18 cellular contexts compared by ENCODE assay signal in the genomic region with DNA sequence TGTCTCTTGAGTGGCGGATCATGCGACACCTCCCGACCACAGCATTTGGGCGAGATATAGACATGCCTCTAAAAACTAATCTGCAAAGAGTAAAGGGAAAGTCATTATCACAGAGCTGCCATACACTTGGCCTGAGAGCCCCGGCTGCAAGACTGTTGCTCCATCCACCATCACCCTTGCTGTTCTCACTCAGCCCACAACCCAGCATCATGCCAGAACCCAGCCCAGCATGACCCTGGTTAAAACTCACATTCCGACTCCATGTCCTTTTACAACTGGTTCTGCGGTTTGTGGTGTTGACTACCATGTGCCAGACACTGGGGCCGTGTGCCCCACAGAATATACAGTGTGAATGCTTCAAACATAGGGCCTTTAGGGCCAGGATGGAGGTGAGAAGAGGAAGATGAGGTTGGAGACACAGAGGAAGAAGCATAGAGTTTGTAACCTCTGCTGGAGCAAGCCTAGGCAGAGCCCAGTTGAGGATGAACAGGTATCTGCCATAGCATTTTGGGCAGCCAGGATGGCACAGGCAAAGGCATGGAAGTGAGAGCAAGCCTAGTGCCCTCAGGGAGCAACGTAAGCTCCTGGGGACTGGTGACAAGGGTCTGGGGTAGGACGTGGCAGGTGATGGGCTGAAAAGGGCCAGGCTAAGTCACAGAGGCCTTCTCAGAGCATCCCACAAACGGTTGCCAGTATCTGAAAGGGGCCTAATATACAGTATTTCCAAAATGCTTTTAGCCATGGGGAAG. TPM values are rescaled to one million over a fixed set of nuclear protein-coding genes. Genes with fewer than 3 reads are reported as not detected.
DNase-seq lines count a peak whose midpoint lies in the region; ATAC-seq and TF ChIP-seq lines count a peak whose summit lies in the region.
"Had no signal": no experiment of that assay in that cellular context is flagged by ENCODE, and none has a peak within 500 bp of the region (broad histone marks: within the 10 kb centered on the region; RNA-seq: fewer than 3 reads in every experiment).

No MANE protein-coding gene starts in this region.

- no peaks in the 10 kb centered on the region for H3K9me3 Mint-ChIP-seq in activated naive CD4-positive, alpha-beta T cell treated with anti-CD3 and anti-CD28 coated beads, Interleukin-2, amount 50 U/mL, for 24 hours
- no peaks in the 10 kb centered on the region for H3K9me3 Mint-ChIP-seq in activated naive CD4-positive, alpha-beta T cell treated with anti-CD3 and anti-CD28 coated beads, Interleukin-2, amount 10 ng/mL, durations not matched to agents 7 days and 5 days
- no peaks in the 10 kb centered on the region for H3K9me3 Mint-ChIP-seq in endothelial cell (ENCODE audit: unreplicated experiment)
- H3K9me3 Mint-ChIP-seq in type B pancreatic cell, result no peaks in the 10 kb centered on the region
- H3K9me3 Mint-ChIP-seq: activated CD4-positive, alpha-beta T cell treated with anti-CD3 and anti-CD28 coated beads, Interleukin-2, amount 10 ng/mL, durations not matched to agents 7 days and 5 days; CD8-positive, alpha-beta T cell had no signal

- H3K36me3 Mint-ChIP-seq in activated naive CD4-positive, alpha-beta T cell treated with anti-CD3 and anti-CD28 coated beads, Interleukin-2, amount 50 U/mL, for 24 hours, result peaks cover 4% of the 10 kb centered on the region
- peaks cover 40% of the 10 kb centered on the region for H3K36me3 Mint-ChIP-seq in activated naive CD4-positive, alpha-beta T cell treated with anti-CD3 and anti-CD28 coated beads, Interleukin-2, amount 10 ng/mL, durations not matched to agents 7 days and 5 days
- H3K36me3 Mint-ChIP-seq in endothelial cell (ENCODE audit: low read depth, unreplicated experiment) (peaks cover 25% of the 10 kb centered on the region), type B pancreatic cell (peaks cover 20% of the 10 kb centered on the region)

- no peak for TF ChIP-seq CTCF in RWPE1 (conservative IDR thresholded peaks at IDR 0.05; ENCODE audit: low read depth)
- TF ChIP-seq CTCF in endothelial cell (IDR thresholded peaks at IDR 0.05; ENCODE audit: unreplicated experiment), result no peak
- TF ChIP-seq CTCF in type B pancreatic cell (conservative IDR thresholded peaks at IDR 0.05), result no peak
- TF ChIP-seq CTCF in GM10266 (IDR thresholded peaks at IDR 0.05; ENCODE audit: control insufficient read depth, insufficient read depth, low read depth, missing control alignments), result no peak

- H3K4me1 Mint-ChIP-seq in activated naive CD4-positive, alpha-beta T cell treated with anti-CD3 and anti-CD28 coated beads, Interleukin-2, amount 50 U/mL, for 24 hours, result peaks cover 25% of the 10 kb centered on the region
- peaks cover 29% of the 10 kb centered on the region for H3K4me1 Mint-ChIP-seq in activated naive CD4-positive, alpha-beta T cell treated with anti-CD3 and anti-CD28 coated beads, Interleukin-2, amount 10 ng/mL, durations not matched to agents 7 days and 5 days
- H3K4me1 Mint-ChIP-seq in endothelial cell (ENCODE audit: unreplicated experiment), result peaks cover 15% of the 10 kb centered on the region
- H3K4me1 Mint-ChIP-seq in type B pancreatic cell (ENCODE audit: unreplicated experiment), result peaks cover 9% of the 10 kb centered on the region

- POLR2A ChIA-PET in RWPE1 (lab: Yijun Ruan, JAX; ENCODE audit: low non-redundant PET), result no interaction called here

- no peaks in the 10 kb centered on the region for H3K27me3 Mint-ChIP-seq in activated naive CD4-positive, alpha-beta T cell treated with anti-CD3 and anti-CD28 coated beads, Interleukin-2, amount 50 U/mL, for 24 hours
- no peaks in the 10 kb centered on the region for H3K27me3 Mint-ChIP-seq in activated naive CD4-positive, alpha-beta T cell treated with anti-CD3 and anti-CD28 coated beads, Interleukin-2, amount 10 ng/mL, durations not matched to agents 7 days and 5 days
- H3K27me3 Mint-ChIP-seq in endothelial cell (ENCODE audit: unreplicated experiment), result peaks cover 3% of the 10 kb centered on the region
- H3K27me3 Mint-ChIP-seq in type B pancreatic cell, result no peaks in the 10 kb centered on the region
- H3K27me3 Mint-ChIP-seq: activated CD4-positive, alpha-beta T cell treated with anti-CD3 and anti-CD28 coated beads, Interleukin-2, amount 10 ng/mL, durations not matched to agents 7 days and 5 days had no signal

- peak overlapping the region; percentile 42 for H3K27ac Mint-ChIP-seq in activated naive CD4-positive, alpha-beta T cell treated with anti-CD3 and anti-CD28 coated beads, Interleukin-2, amount 50 U/mL, for 24 hours
- H3K27ac Mint-ChIP-seq in activated naive CD4-positive, alpha-beta T cell treated with anti-CD3 and anti-CD28 coated beads, Interleukin-2, amount 10 ng/mL, durations not matched to agents 7 days and 5 days, result no peak overlapping the region
- peak overlapping the region; percentile 9 for H3K27ac Mint-ChIP-seq in endothelial cell (ENCODE audit: unreplicated experiment)
- peak overlapping the region; percentile 53 for H3K27ac Mint-ChIP-seq in type B pancreatic cell
- H3K27ac Mint-ChIP-seq: activated CD4-positive, alpha-beta T cell treated with anti-CD3 and anti-CD28 coated beads, Interleukin-2, amount 10 ng/mL, durations not matched to agents 7 days and 5 days; CD8-positive, alpha-beta T cell had no signal

- ATAC-seq in GM21390 (IDR thresholded peaks at IDR 0.05; ENCODE audit: unreplicated experiment), result no peak
- ATAC-seq: CD8-positive, alpha-beta T cell had no signal

- no peak overlapping the region for H3K4me3 Mint-ChIP-seq in activated naive CD4-positive, alpha-beta T cell treated with anti-CD3 and anti-CD28 coated beads, Interleukin-2, amount 50 U/mL, for 24 hours
- no peak overlapping the region for H3K4me3 Mint-ChIP-seq in activated naive CD4-positive, alpha-beta T cell treated with anti-CD3 and anti-CD28 coated beads, Interleukin-2, amount 10 ng/mL, durations not matched to agents 7 days and 5 days
- H3K4me3 Mint-ChIP-seq in endothelial cell (ENCODE audit: unreplicated experiment) (peak overlapping the region; percentile 47), type B pancreatic cell (no peak overlapping the region)
- H3K4me3 Mint-ChIP-seq: activated CD4-positive, alpha-beta T cell treated with anti-CD3 and anti-CD28 coated beads, Interleukin-2, amount 10 ng/mL, durations not matched to agents 7 days and 5 days; CD8-positive, alpha-beta T cell had no signal

- no peak for DNase-seq in activated naive CD4-positive, alpha-beta T cell treated with anti-CD3 and anti-CD28 coated beads, Interleukin-2, amount 10 ng/mL, durations not matched to agents 7 days and 5 days
- DNase-seq in RWPE1 (ENCODE audit: low spot score), result no peak
- DNase-seq in endothelial cell (ENCODE audit: low spot score), result no peak
- DNase-seq in type B pancreatic cell (ENCODE audit: extremely low spot score, unreplicated experiment), result no peak
- no peak for DNase-seq in GM10266 (ENCODE audit: extremely low spot score)
- no peak for DNase-seq in HCEC 1CT
- DNase-seq: activated CD4-positive, alpha-beta T cell treated with anti-CD3 and anti-CD28 coated beads, Interleukin-2, amount 10 ng/mL, durations not matched to agents 7 days and 5 days; brain microvascular endothelial cell; CD8-positive, alpha-beta T cell; DMS79; KBM-7; kidney; NCI-H187; NCI-H82; SHP77 had no signal

- peak overlapping the region; percentile 45 for H3K27ac ChIP-seq in RWPE1
- H3K27ac ChIP-seq: brain microvascular endothelial cell, right atrium auricular region had no signal

- CTCF ChIA-PET in activated naive CD4-positive, alpha-beta T cell treated with anti-CD3 and anti-CD28 coated beads, Interleukin-2, amount 10 ng/mL, durations not matched to agents 7 days and 5 days (lab: Charles Lee), result no interaction called here
- CTCF ChIA-PET in RWPE1 (lab: Yijun Ruan, JAX), result no interaction called here

RNA-seq across cellular contexts. Expression of a gene that starts 37.5 kb away (rescaled TPM):
- total RNA-seq in endothelial cell (ENCODE audit: unreplicated experiment) (23.7 TPM), type B pancreatic cell (ENCODE audit: low replicate concordance) (21.0 and 25.4 TPM in 2 replicates)

RNA-seq across cellular contexts. Expression of a gene that starts 53.2 kb away (rescaled TPM):
- total RNA-seq in endothelial cell (ENCODE audit: unreplicated experiment) (86.7 TPM), type B pancreatic cell (ENCODE audit: low replicate concordance) (91.9 and 150 TPM in 2 replicates)
